ENCODE assay signal across 13 cellular contexts in genomic region chr13:47175172-47175806, GRCh38.
A peak's percentile ranks its signal among the peaks of the same experiment; 100 is the strongest.
DNase-seq lines count a peak whose midpoint lies in the region; ATAC-seq and TF ChIP-seq lines count a peak whose summit lies in the region.
"Had no signal": no experiment of that assay in that cellular context is flagged by ENCODE, and none has a peak within 500 bp of the region (broad histone marks: within the 10 kb centered on the region; RNA-seq: fewer than 3 reads in every experiment).

No MANE protein-coding gene starts in this region.

- BruUV-seq in OCI-LY7 (replicated peaks; lab: Mats Ljungman, UMichigan): no TSS peak

- TF ChIP-seq RAD21 in SK-N-SH (IDR thresholded peaks at IDR 0.05; ENCODE audit: low read length): no peak

- peaks cover 18% of the 10 kb centered on the region for H3F3A ChIP-seq in SK-N-SH (replicated peaks; ENCODE audit: insufficient read depth)

- H3K9ac ChIP-seq in SK-N-SH: 0 out of 2 replicates have a peak overlapping the region, but pooled peaks have one; percentile 8

- TF ChIP-seq CTCF in SK-N-SH (IDR thresholded peaks at IDR 0.05) (no peak), upper lobe of right lung (IDR thresholded peaks at IDR 0.05) (no peak), OCI-LY7 (conservative IDR thresholded peaks at IDR 0.05; ENCODE audit: low read length) (no peak)

- H3K79me2 ChIP-seq in SK-N-SH (ENCODE audit: insufficient read depth) (no peaks in the 10 kb centered on the region), OCI-LY7 (ENCODE audit: insufficient read depth, low read depth, low read length) (no peaks in the 10 kb centered on the region)

- no peak overlapping the region for H3K4me3 Mint-ChIP-seq in CD4-positive, alpha-beta memory T cell

- H3K27ac ChIP-seq in SK-N-SH (ENCODE audit: low read depth in 2 of 2, low read length in 1 of 2): peak overlapping the region; percentile 71 to 74
- H3K27ac ChIP-seq in upper lobe of right lung: no peak overlapping the region
- no peak overlapping the region for H3K27ac ChIP-seq in CD4-positive, alpha-beta memory T cell (ENCODE audit: low read depth, low read length)
- no peak overlapping the region for H3K27ac ChIP-seq in OCI-LY7 (ENCODE audit: low read depth, low read length, poor library complexity, severe bottlenecking)
- H3K27ac ChIP-seq: SK-N-MC had no signal

- H3K27me3 ChIP-seq in SK-N-SH (ENCODE audit: insufficient read depth) (no peaks in the 10 kb centered on the region), upper lobe of right lung (no peaks in the 10 kb centered on the region)
- no peaks in the 10 kb centered on the region for H3K27me3 ChIP-seq in CD4-positive, alpha-beta memory T cell (ENCODE audit: insufficient read depth, low read length)

- peaks cover 0 to 4% of the 10 kb centered on the region in 2 donors for H3K27me3 Mint-ChIP-seq in CD4-positive, alpha-beta memory T cell

- no peaks in the 10 kb centered on the region; a peak in 1 of 4 replicates for H3K4me1 ChIP-seq in SK-N-SH (ENCODE audit: control insufficient read depth in 1 of 2, insufficient read depth in 2 of 2, low read depth in 1 of 2, low read length in 1 of 2)
- no peaks in the 10 kb centered on the region for H3K4me1 ChIP-seq in upper lobe of right lung
- H3K4me1 ChIP-seq in CD4-positive, alpha-beta memory T cell (ENCODE audit: insufficient read depth, low read length): no peaks in the 10 kb centered on the region
- no peaks in the 10 kb centered on the region for H3K4me1 ChIP-seq in OCI-LY7 (ENCODE audit: insufficient read depth, low read length, poor library complexity, severe bottlenecking)

- intact Hi-C loops in upper lobe of right lung (cut with DNase I): no loop called here
- intact Hi-C loops in CD4-positive, alpha-beta memory T cell (cut with micrococcal nuclease): no loop called here
- intact Hi-C loops in OCI-LY7 (cut with micrococcal nuclease; ENCODE audit: unreplicated experiment): no loop called here

- peak; percentile 36 for ATAC-seq in upper lobe of right lung

- H3K9me2 ChIP-seq in SK-N-SH (no peaks in the 10 kb centered on the region), OCI-LY7 (ENCODE audit: insufficient read depth, low read length) (no peaks in the 10 kb centered on the region)

- H2AFZ ChIP-seq in SK-N-SH (ENCODE audit: low read depth) (peak overlapping the region; percentile 43; the same call in 1 of the 2 replicates), OCI-LY7 (ENCODE audit: low read length) (no peak overlapping the region)

- no peaks in the 10 kb centered on the region for H3K4me1 Mint-ChIP-seq in CD4-positive, alpha-beta memory T cell

- H3K4me2 ChIP-seq in SK-N-SH (peak overlapping the region; percentile 46; the same call in 1 of the 2 replicates), OCI-LY7 (ENCODE audit: low read length) (no peak overlapping the region)

- H3K36me3 ChIP-seq in SK-N-SH (replicated peaks in 1 of 2; ENCODE audit: control insufficient read depth in 1 of 2, insufficient read depth in 2 of 2, low read length in 1 of 2): no peaks in the 10 kb centered on the region
- H3K36me3 ChIP-seq in upper lobe of right lung: no peaks in the 10 kb centered on the region
- no peaks in the 10 kb centered on the region for H3K36me3 ChIP-seq in CD4-positive, alpha-beta memory T cell (ENCODE audit: insufficient read depth, low read length)
- no peaks in the 10 kb centered on the region for H3K36me3 ChIP-seq in OCI-LY7 (ENCODE audit: insufficient read depth, low read length)

- H3K4me3 ChIP-seq in SK-N-SH (ENCODE audit: low read depth in 2 of 2, low read length in 1 of 2) (no peak overlapping the region), upper lobe of right lung (no peak overlapping the region), OCI-LY7 (ENCODE audit: low read depth, low read length, poor library complexity, severe bottlenecking) (no peak overlapping the region)
- H3K4me3 ChIP-seq in CD4-positive, alpha-beta memory T cell (ENCODE audit: low read length in 2 of 2): no peak overlapping the region
- H3K4me3 ChIP-seq: SK-N-MC had no signal

- TF ChIP-seq EP300 in SK-N-SH (IDR thresholded peaks at IDR 0.05; ENCODE audit: borderline replicate concordance in 1 of 2, low read depth in 1 of 2, low read length in 1 of 2): peak; percentile 63 to 91

- H4K20me1 ChIP-seq in SK-N-SH (ENCODE audit: insufficient read depth) (no peaks in the 10 kb centered on the region), OCI-LY7 (ENCODE audit: insufficient read depth, low read length) (no peaks in the 10 kb centered on the region)

- H3K9me3 ChIP-seq in SK-N-SH: no peaks in the 10 kb centered on the region
- H3K9me3 ChIP-seq in upper lobe of right lung: no peaks in the 10 kb centered on the region
- no peaks in the 10 kb centered on the region for H3K9me3 ChIP-seq in CD4-positive, alpha-beta memory T cell (ENCODE audit: control insufficient read depth in 1 of 2, low read length in 2 of 2)
- H3K9me3 ChIP-seq in OCI-LY7 (ENCODE audit: low read length): no peaks in the 10 kb centered on the region

- CTCF ChIA-PET in SK-N-SH (lab: Yijun Ruan, JAX): no interaction called here
- CTCF ChIA-PET in CD4-positive, alpha-beta memory T cell (lab: Charles Lee; ENCODE audit: partially characterized antibody): no interaction called here
- CTCF ChIA-PET in OCI-LY7 (lab: Charles Lee; ENCODE audit: unreplicated experiment): no interaction called here

- WGBS in SK-N-SH (ENCODE audit: low lambda C conversion rate): under 1% methylated on average over 3 of the region's 3 CpGs

- H3K27ac Mint-ChIP-seq in CD4-positive, alpha-beta memory T cell: no peak overlapping the region

- peak; percentile 24 for DNase-seq in SIG-M5 treated with dmso at 0.1 percent for 504 hours (lab: John Stamatoyannopoulos, UW; ENCODE audit: unreplicated experiment)
- DNase-seq in SIG-M5 (lab: John Stamatoyannopoulos, UW): no peak
- no peak for DNase-seq in SK-N-SH
- peak; percentile 22 for DNase-seq in fibroblast of the conjunctiva (ENCODE audit: low read depth)
- no peak for DNase-seq in upper lobe of right lung
- DNase-seq in CD4-positive, alpha-beta memory T cell: no peak
- DNase-seq in OCI-LY7 (ENCODE audit: low spot score): no peak
- no peak for DNase-seq in NCI-H526 treated with DMSO at 0.1 percent for 48 hours (lab: John Stamatoyannopoulos, UW)
- DNase-seq: amygdala; kidney; NCI-H2171; stimulated activated CD4-positive, alpha-beta T cell treated with anti-CD3 and anti-CD28 coated beads, Interleukin-4, amount 100 ng/mL, for 1 hour had no signal

- POLR2A ChIA-PET in SK-N-SH (lab: Yijun Ruan, JAX): no interaction called here
- POLR2A ChIA-PET in CD4-positive, alpha-beta memory T cell (lab: Charles Lee; ENCODE audit: partially characterized antibody): no interaction called here
- POLR2A ChIA-PET in OCI-LY7 (lab: Charles Lee): interaction anchor here (0.7 to 1.2 kb wide), 2 partner anchors 16 to 39 kb away, joined by 3 to 5 read pairs; no protein-coding TSS in a partner anchor

- peaks cover 0 to 2% (median 0%) of the 10 kb centered on the region in 8 donors for H3K9me3 Mint-ChIP-seq in CD4-positive, alpha-beta memory T cell

- no peaks in the 10 kb centered on the region for H3K36me3 Mint-ChIP-seq in CD4-positive, alpha-beta memory T cell

TF ChIP-seq in SK-N-SH, 30 proteins besides CTCF, POLR2A, EP300 and RAD21 (continues in another document):
- TF ChIP-seq JUND (IDR thresholded peaks at IDR 0.05) (peak; percentile 77), REST (IDR thresholded peaks at IDR 0.05; ENCODE audit: low read depth, low read length) (no peak), RXRA (IDR thresholded peaks at IDR 0.05; ENCODE audit: borderline replicate concordance, low read depth) (peak; percentile 60; the same call in 1 of the 2 replicates), CHD2 (IDR thresholded peaks at IDR 0.05; ENCODE audit: low read length, partially characterized antibody) (no peak), TEAD4 (IDR thresholded peaks at IDR 0.05; ENCODE audit: borderline replicate concordance, insufficient read depth) (peak; percentile 89), IRF3 (IDR thresholded peaks at IDR 0.05; ENCODE audit: low read depth, low read length) (no peak), SMC3 (IDR thresholded peaks at IDR 0.05; ENCODE audit: low read depth, low read length) (no peak), TCF12 (IDR thresholded peaks at IDR 0.05) (peak; percentile 98), TAF1 (IDR thresholded peaks at IDR 0.05; ENCODE audit: borderline replicate concordance, low read depth, low read length) (no peak), SIN3A (IDR thresholded peaks at IDR 0.05; ENCODE audit: borderline replicate concordance, low read depth, low read length) (no peak), ELF1 (IDR thresholded peaks at IDR 0.05) (no peak), FOXM1 (IDR thresholded peaks at IDR 0.05; ENCODE audit: low read depth) (peak; percentile 80)

Comparison
In these comparisons a context has a peak if more than half of its experiments do, and no peak if none do; other contexts are left out.
1. DNase-seq: peak in SIG-M5 treated with dmso at 0.1 percent for 504 hours (single experiment) and fibroblast of the conjunctiva (single experiment); none in SIG-M5 (single experiment), SK-N-SH (single experiment), upper lobe of right lung (single experiment), CD4-positive, alpha-beta memory T cell (0 of 5), OCI-LY7 (single experiment) and NCI-H526 treated with DMSO at 0.1 percent for 48 hours (single experiment).
2. H3K27ac ChIP-seq: peak in SK-N-SH (2 of 2); none in upper lobe of right lung (single experiment), CD4-positive, alpha-beta memory T cell (single experiment) and OCI-LY7 (single experiment).